18 cellular contexts compared by ENCODE assay signal in the genomic region with DNA sequence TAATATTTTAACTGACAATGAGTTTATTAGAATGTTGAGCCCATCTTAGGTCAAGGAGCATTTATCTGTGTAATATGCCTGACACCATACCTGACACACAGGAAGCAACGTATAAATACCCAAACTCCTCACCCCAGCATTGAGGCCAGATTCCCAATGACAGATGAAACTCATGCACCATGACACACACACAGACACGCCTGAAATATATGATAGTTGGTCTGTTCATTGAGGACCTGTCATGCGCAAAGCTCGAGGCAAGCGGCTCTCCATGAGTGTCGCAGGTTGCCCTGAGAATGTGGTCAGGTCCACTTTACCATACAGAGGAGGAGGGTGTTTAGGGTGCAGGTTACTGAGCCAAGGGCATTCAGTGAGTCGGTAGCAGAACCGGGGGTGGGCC.
A peak's percentile ranks its signal among the peaks of the same experiment; 100 is the strongest.
DNase-seq lines count a peak whose midpoint lies in the region; ATAC-seq and TF ChIP-seq lines count a peak whose summit lies in the region.
"Had no signal": no experiment of that assay in that cellular context is flagged by ENCODE, and none has a peak within 500 bp of the region (broad histone marks: within the 10 kb centered on the region; RNA-seq: fewer than 3 reads in every experiment).

No MANE protein-coding gene starts in this region.

- H3K4me1 ChIP-seq in esophagus (ENCODE audit: control insufficient read depth in 2 of 2, insufficient read depth in 2 of 2, low read length in 1 of 2): peaks cover 7 to 17% of the 10 kb centered on the region in 2 donors
- peaks cover 16 to 46% of the 10 kb centered on the region in 2 donors for H3K4me1 ChIP-seq in muscle layer of duodenum (ENCODE audit: control insufficient read depth in 1 of 2, insufficient read depth in 2 of 2, low read length in 2 of 2)
- H3K4me1 ChIP-seq in thyroid gland: peaks cover 38 to 70% of the 10 kb centered on the region in 2 donors
- no peaks in the 10 kb centered on the region for H3K4me1 ChIP-seq in Caco-2
- H3K4me1 ChIP-seq: foreskin keratinocyte had no signal

- TF ChIP-seq POLR2A in thyroid gland (IDR thresholded peaks at IDR 0.05): no peak

- H3K27ac ChIP-seq in esophagus (ENCODE audit: low read depth in 2 of 2, low read length in 1 of 2) (peak overlapping the region; percentile 2 to 36), muscle layer of duodenum (ENCODE audit: low read length) (peak overlapping the region; percentile 40), thyroid gland (peak overlapping the region; percentile 59 to 76 (median 60))
- H3K27ac ChIP-seq: BLaER1 treated with 17β-estradiol and CSF1 and Interleukin-3, amounts not matched to agents 10 nM and 100 nM; foreskin keratinocyte had no signal

- TF ChIP-seq CTCF in thyroid gland (IDR thresholded peaks at IDR 0.05): no peak
- no peak for TF ChIP-seq CTCF in Caco-2 (IDR thresholded peaks at IDR 0.05; ENCODE audit: insufficient read depth in 1 of 2, low read depth in 1 of 2, low read length in 1 of 2, severe bottlenecking in 1 of 2, unreplicated experiment in 1 of 2)

- ATAC-seq in GM18520 (IDR thresholded peaks at IDR 0.05; ENCODE audit: unreplicated experiment): no peak
- ATAC-seq: effector memory CD8-positive, alpha-beta T cell; foreskin keratinocyte; stimulated activated effector memory CD8-positive, alpha-beta T cell treated with anti-CD3 and anti-CD28 coated beads, Interleukin-12 subunit alpha, Interleukin-12 subunit beta, amount 100 ng/mL, for 72 hours had no signal

- H3K27me3 Mint-ChIP-seq in activated T-helper 1 cell treated with anti-CD3 and anti-CD28 coated beads, Interleukin-12 subunit alpha, Interleukin-12 subunit beta, Interleukin-2, Interleukin-4 antibody, amounts not matched to agents 30 ng/mL and 10 ng/mL and 1 ng/mL, durations not matched to agents 14 hours and 24 hours and 36 hours (ENCODE audit: insufficient read depth): no peaks in the 10 kb centered on the region
- H3K27me3 Mint-ChIP-seq in Caco-2 (ENCODE audit: insufficient read depth, unreplicated experiment): peaks cover 9% of the 10 kb centered on the region
- H3K27me3 Mint-ChIP-seq: effector memory CD8-positive, alpha-beta T cell had no signal

- DNase-seq in activated T-helper 1 cell treated with anti-CD3 and anti-CD28 coated beads, Interleukin-12 subunit alpha, Interleukin-12 subunit beta, Interleukin-2, Interleukin-4 antibody, amounts not matched to agents 30 ng/mL and 10 ng/mL and 1 ng/mL, durations not matched to agents 14 hours and 24 hours and 36 hours (ENCODE audit: low spot score): no peak
- DNase-seq in thyroid gland (no peak), Caco-2 (no peak), NCI-H2081 (lab: John Stamatoyannopoulos, UW) (no peak)
- DNase-seq: activated CD4-positive, CD25-positive, alpha-beta regulatory T cell; activated naive CD4-positive, alpha-beta T cell; effector memory CD8-positive, alpha-beta T cell; foreskin keratinocyte; MV-4-11; NCI-H2107; Peyer's patch had no signal

- no peaks in the 10 kb centered on the region for H3K27me3 ChIP-seq in esophagus (ENCODE audit: control insufficient read depth in 1 of 2, insufficient read depth in 2 of 2, low read length in 2 of 2)
- no peaks in the 10 kb centered on the region for H3K27me3 ChIP-seq in muscle layer of duodenum (ENCODE audit: low read depth, low read length)
- H3K27me3 ChIP-seq in thyroid gland: no peaks in the 10 kb centered on the region
- H3K27me3 ChIP-seq in Caco-2 (replicated peaks; ENCODE audit: control insufficient read depth, insufficient read depth, low read length): no peaks in the 10 kb centered on the region
- H3K27me3 ChIP-seq: foreskin keratinocyte, Peyer's patch had no signal

- H3K4me3 Mint-ChIP-seq in activated T-helper 1 cell treated with anti-CD3 and anti-CD28 coated beads, Interleukin-12 subunit alpha, Interleukin-12 subunit beta, Interleukin-2, Interleukin-4 antibody, amounts not matched to agents 30 ng/mL and 10 ng/mL and 1 ng/mL, durations not matched to agents 14 hours and 24 hours and 36 hours: no peak overlapping the region
- H3K4me3 Mint-ChIP-seq in Caco-2 (ENCODE audit: unreplicated experiment): no peak overlapping the region
- H3K4me3 Mint-ChIP-seq: effector memory CD8-positive, alpha-beta T cell; neural crest cell; stimulated activated effector memory CD8-positive, alpha-beta T cell treated with anti-CD3 and anti-CD28 coated beads, Interleukin-12 subunit alpha, Interleukin-12 subunit beta, amount 100 ng/mL, for 72 hours had no signal

- BruUV-seq in Caco-2 (replicated peaks; lab: Mats Ljungman, UMichigan): no TSS peak

- H3K9me3 Mint-ChIP-seq in activated T-helper 1 cell treated with anti-CD3 and anti-CD28 coated beads, Interleukin-12 subunit alpha, Interleukin-12 subunit beta, Interleukin-2, Interleukin-4 antibody, amounts not matched to agents 30 ng/mL and 10 ng/mL and 1 ng/mL, durations not matched to agents 14 hours and 24 hours and 36 hours: no peaks in the 10 kb centered on the region
- H3K9me3 Mint-ChIP-seq in Caco-2 (ENCODE audit: unreplicated experiment): no peaks in the 10 kb centered on the region
- H3K9me3 Mint-ChIP-seq: effector memory CD8-positive, alpha-beta T cell; neural crest cell; stimulated activated effector memory CD8-positive, alpha-beta T cell treated with anti-CD3 and anti-CD28 coated beads, Interleukin-12 subunit alpha, Interleukin-12 subunit beta, amount 100 ng/mL, for 72 hours had no signal

- H3K9me3 ChIP-seq in esophagus (ENCODE audit: control insufficient read depth in 2 of 2, insufficient read depth in 1 of 2, low read depth in 1 of 2, low read length in 1 of 2): no peaks in the 10 kb centered on the region
- H3K9me3 ChIP-seq in muscle layer of duodenum (ENCODE audit: control insufficient read depth in 1 of 2, low read length in 2 of 2): no peaks in the 10 kb centered on the region
- H3K9me3 ChIP-seq in thyroid gland: no peaks in the 10 kb centered on the region
- no peaks in the 10 kb centered on the region for H3K9me3 ChIP-seq in Caco-2
- H3K9me3 ChIP-seq: Peyer's patch had no signal

- peak overlapping the region; percentile 9 for H3K27ac Mint-ChIP-seq in activated T-helper 1 cell treated with anti-CD3 and anti-CD28 coated beads, Interleukin-12 subunit alpha, Interleukin-12 subunit beta, Interleukin-2, Interleukin-4 antibody, amounts not matched to agents 30 ng/mL and 10 ng/mL and 1 ng/mL, durations not matched to agents 14 hours and 24 hours and 36 hours
- H3K27ac Mint-ChIP-seq in Caco-2 (ENCODE audit: unreplicated experiment): no peak overlapping the region
- H3K27ac Mint-ChIP-seq: stimulated activated effector memory CD8-positive, alpha-beta T cell treated with anti-CD3 and anti-CD28 coated beads, Interleukin-12 subunit alpha, Interleukin-12 subunit beta, amount 100 ng/mL, for 72 hours had no signal

- 80 to 95% methylated on average over 8 of the region's 8 CpGs for WGBS in esophagus, 2 donors
- 83 to 95% methylated on average over 8 of the region's 8 CpGs for WGBS in thyroid gland, 2 donors

- H3K4me3 ChIP-seq in esophagus (ENCODE audit: low read depth in 1 of 2, low read length in 2 of 2) (no peak overlapping the region), muscle layer of duodenum (ENCODE audit: low read depth in 1 of 2, low read length in 2 of 2) (no peak overlapping the region), thyroid gland (replicated peaks in 1 of 3) (no peak overlapping the region), Caco-2 (ENCODE audit: low read depth, low read length) (no peak overlapping the region)
- H3K4me3 ChIP-seq: BLaER1 treated with 17β-estradiol and CSF1 and Interleukin-3, amounts not matched to agents 10 nM and 100 nM; Peyer's patch; skin epidermis had no signal

- CTCF ChIA-PET in Caco-2 (lab: Charles Lee): interaction anchor here (0.5 kb wide), 1 partner anchor 192 kb away, joined by 3 read pairs; a partner anchor contains a TSS

- peaks cover 4% of the 10 kb centered on the region for H3K36me3 Mint-ChIP-seq in activated T-helper 1 cell treated with anti-CD3 and anti-CD28 coated beads, Interleukin-12 subunit alpha, Interleukin-12 subunit beta, Interleukin-2, Interleukin-4 antibody, amounts not matched to agents 30 ng/mL and 10 ng/mL and 1 ng/mL, durations not matched to agents 14 hours and 24 hours and 36 hours (ENCODE audit: low read depth)
- no peaks in the 10 kb centered on the region for H3K36me3 Mint-ChIP-seq in Caco-2 (ENCODE audit: insufficient read depth, unreplicated experiment)

- H3K4me1 Mint-ChIP-seq in activated T-helper 1 cell treated with anti-CD3 and anti-CD28 coated beads, Interleukin-12 subunit alpha, Interleukin-12 subunit beta, Interleukin-2, Interleukin-4 antibody, amounts not matched to agents 30 ng/mL and 10 ng/mL and 1 ng/mL, durations not matched to agents 14 hours and 24 hours and 36 hours (ENCODE audit: low read depth): peaks cover 40% of the 10 kb centered on the region
- no peaks in the 10 kb centered on the region for H3K4me1 Mint-ChIP-seq in Caco-2 (ENCODE audit: low read depth, unreplicated experiment)

- intact Hi-C loops in activated T-helper 1 cell treated with anti-CD3 and anti-CD28 coated beads, Interleukin-12 subunit alpha, Interleukin-12 subunit beta, Interleukin-2, Interleukin-4 antibody, amounts not matched to agents 30 ng/mL and 10 ng/mL and 1 ng/mL, durations not matched to agents 14 hours and 24 hours and 36 hours (cut with micrococcal nuclease): no loop called here
- intact Hi-C loops in thyroid gland (cut with DNase I): no loop called here
- intact Hi-C loops in Caco-2 (cut with micrococcal nuclease; ENCODE audit: unreplicated experiment): no loop called here

- no peaks in the 10 kb centered on the region for H3K36me3 ChIP-seq in esophagus (ENCODE audit: control insufficient read depth in 2 of 2, insufficient read depth in 2 of 2, low read length in 1 of 2)
- H3K36me3 ChIP-seq in muscle layer of duodenum (ENCODE audit: control insufficient read depth in 1 of 2, insufficient read depth in 2 of 2, low read length in 2 of 2): no peaks in the 10 kb centered on the region
- H3K36me3 ChIP-seq in thyroid gland: no peaks in the 10 kb centered on the region
- no peaks in the 10 kb centered on the region for H3K36me3 ChIP-seq in Caco-2 (ENCODE audit: control insufficient read depth, insufficient read depth, low read length)
- H3K36me3 ChIP-seq: Peyer's patch had no signal

- POLR2A ChIA-PET in Caco-2 (lab: Charles Lee): no interaction called here
